2 cellular contexts compared by ENCODE assay signal in genomic region chr17:17269926-17270773, GRCh38.
TF ChIP-seq lines count a peak whose summit lies in the region.

No MANE protein-coding gene starts in this region.

TF ChIP-seq in HepG2, 621 proteins besides CTCF, POLR2A, EP300 and RAD21:
- TF ChIP-seq, protein P1, sequence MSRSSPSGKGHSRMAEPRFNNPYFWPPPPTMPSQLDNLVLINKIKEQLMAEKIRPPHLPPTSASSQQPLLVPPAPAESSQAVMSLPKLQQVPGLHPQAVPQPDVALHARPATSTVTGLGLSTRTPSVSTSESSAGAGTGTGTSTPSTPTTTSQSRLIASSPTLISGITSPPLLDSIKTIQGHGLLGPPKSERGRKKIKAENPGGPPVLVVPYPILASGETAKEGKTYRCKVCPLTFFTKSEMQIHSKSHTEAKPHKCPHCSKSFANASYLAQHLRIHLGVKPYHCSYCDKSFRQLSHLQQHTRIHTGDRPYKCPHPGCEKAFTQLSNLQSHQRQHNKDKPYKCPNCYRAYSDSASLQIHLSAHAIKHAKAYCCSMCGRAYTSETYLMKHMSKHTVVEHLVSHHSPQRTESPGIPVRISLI (CRISPR knock-in tag; IDR thresholded peaks at IDR 0.05; ENCODE audit: borderline replicate concordance) = peak; percentile 69; the same call in 1 of the 2 replicates
- TF ChIP-seq ZNF713 (CRISPR knock-in tag; IDR thresholded peaks at IDR 0.05) (no peak), STAG1 (CRISPR knock-in tag; IDR thresholded peaks at IDR 0.05) (peak; percentile 55)

TF ChIP-seq in SK-N-SH treated with all-trans-retinoic acid at 6 μM for 48 hours, 23 proteins besides CTCF, POLR2A, EP300 and RAD21:
- no peak for TF ChIP-seq ZNF8 (CRISPR knock-in tag; IDR thresholded peaks at IDR 0.05)
- no peak for TF ChIP-seq CREB5 (CRISPR knock-in tag; IDR thresholded peaks at IDR 0.05; ENCODE audit: low read depth)
- no peak for TF ChIP-seq RARB (CRISPR knock-in tag; IDR thresholded peaks at IDR 0.05)
- no peak for TF ChIP-seq ZC3H10 (CRISPR knock-in tag; IDR thresholded peaks at IDR 0.05)
- no peak for TF ChIP-seq TCF4 (CRISPR knock-in tag; IDR thresholded peaks at IDR 0.05; ENCODE audit: borderline replicate concordance)
- no peak for TF ChIP-seq BACH2 (CRISPR knock-in tag; IDR thresholded peaks at IDR 0.05; ENCODE audit: borderline replicate concordance)
- no peak for TF ChIP-seq ZFP30 (CRISPR knock-in tag; IDR thresholded peaks at IDR 0.05)
- TF ChIP-seq ZFP3 (CRISPR knock-in tag; IDR thresholded peaks at IDR 0.05) = no peak
- TF ChIP-seq TOX (CRISPR knock-in tag; IDR thresholded peaks at IDR 0.05; ENCODE audit: borderline replicate concordance) = no peak
- no peak for TF ChIP-seq ESRRG (CRISPR knock-in tag; IDR thresholded peaks at IDR 0.05)
- no peak for TF ChIP-seq PATZ1 (CRISPR knock-in tag; IDR thresholded peaks at IDR 0.05; ENCODE audit: borderline replicate concordance)
- no peak for TF ChIP-seq ISL1 (CRISPR knock-in tag; IDR thresholded peaks at IDR 0.05)
- TF ChIP-seq ZNF565 (CRISPR knock-in tag; conservative IDR thresholded peaks at IDR 0.05; ENCODE audit: low read depth) = no peak
- TF ChIP-seq SNAI2 (CRISPR knock-in tag; IDR thresholded peaks at IDR 0.05) = no peak
- TF ChIP-seq, protein P2, sequence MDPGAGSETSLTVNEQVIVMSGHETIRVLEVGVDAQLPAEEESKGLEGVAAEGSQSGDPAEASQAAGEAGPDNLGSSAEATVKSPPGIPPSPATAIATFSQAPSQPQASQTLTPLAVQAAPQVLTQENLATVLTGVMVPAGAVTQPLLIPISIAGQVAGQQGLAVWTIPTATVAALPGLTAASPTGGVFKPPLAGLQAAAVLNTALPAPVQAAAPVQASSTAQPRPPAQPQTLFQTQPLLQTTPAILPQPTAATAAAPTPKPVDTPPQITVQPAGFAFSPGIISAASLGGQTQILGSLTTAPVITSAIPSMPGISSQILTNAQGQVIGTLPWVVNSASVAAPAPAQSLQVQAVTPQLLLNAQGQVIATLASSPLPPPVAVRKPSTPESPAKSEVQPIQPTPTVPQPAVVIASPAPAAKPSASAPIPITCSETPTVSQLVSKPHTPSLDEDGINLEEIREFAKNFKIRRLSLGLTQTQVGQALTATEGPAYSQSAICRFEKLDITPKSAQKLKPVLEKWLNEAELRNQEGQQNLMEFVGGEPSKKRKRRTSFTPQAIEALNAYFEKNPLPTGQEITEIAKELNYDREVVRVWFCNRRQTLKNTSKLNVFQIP (CRISPR knock-in tag; IDR thresholded peaks at IDR 0.05; ENCODE audit: borderline replicate concordance, low read depth) = no peak
- no peak for TF ChIP-seq ARNTL (CRISPR knock-in tag; IDR thresholded peaks at IDR 0.05; ENCODE audit: borderline replicate concordance, low read depth)
